ENCODE assay signal across 17 cellular contexts in genomic region chr16:23394141-23394540, GRCh38. TPM values are rescaled to one million over a fixed set of nuclear protein-coding genes. Genes with fewer than 3 reads are reported as not detected.
DNase-seq lines count a peak whose midpoint lies in the region; ATAC-seq and TF ChIP-seq lines count a peak whose summit lies in the region.
"Had no signal": no experiment of that assay in that cellular context is flagged by ENCODE, and none has a peak within 500 bp of the region (broad histone marks: within the 10 kb centered on the region; RNA-seq: fewer than 3 reads in every experiment).

No MANE protein-coding gene starts in this region.

- H3K4me3 ChIP-seq in suprapubic skin = no peak overlapping the region
- H3K4me3 ChIP-seq: K562 had no signal

- peaks cover 28% of the 10 kb centered on the region for H3K36me3 Mint-ChIP-seq in WTC11

- no peaks in the 10 kb centered on the region for H3K27me3 Mint-ChIP-seq in WTC11 (ENCODE audit: low read depth)
- H3K27me3 Mint-ChIP-seq: CD8-positive, alpha-beta memory T cell had no signal

- ATAC-seq in WTC11 = no peak
- ATAC-seq in HG03521 (IDR thresholded peaks at IDR 0.05; ENCODE audit: unreplicated experiment) = no peak
- ATAC-seq: K562, PC-3 had no signal

- TF ChIP-seq EP300 in suprapubic skin (IDR thresholded peaks at IDR 0.05) = no peak

- H3K4me3 Mint-ChIP-seq in WTC11 = no peak overlapping the region
- H3K4me3 Mint-ChIP-seq: CD8-positive, alpha-beta memory T cell had no signal

- TF ChIP-seq POLR2A in suprapubic skin (IDR thresholded peaks at IDR 0.05) = no peak

- peaks cover 81% of the 10 kb centered on the region for H3K36me3 ChIP-seq in suprapubic skin

- no peak for TF ChIP-seq CTCF in RWPE1 (conservative IDR thresholded peaks at IDR 0.05; ENCODE audit: low read depth)
- TF ChIP-seq CTCF in WTC11 (IDR thresholded peaks at IDR 0.05) = no peak
- no peak for TF ChIP-seq CTCF in suprapubic skin (IDR thresholded peaks at IDR 0.05)

- peak overlapping the region; percentile 70 for H3K27ac ChIP-seq in RWPE1
- H3K27ac ChIP-seq in suprapubic skin = peak overlapping the region; percentile 53

- H3K4me1 ChIP-seq in suprapubic skin = no peaks in the 10 kb centered on the region

- CTCF ChIA-PET in RWPE1 (lab: Yijun Ruan, JAX) (no interaction called here), WTC11 (lab: Charles Lee) (no interaction called here)

- peak overlapping the region; percentile 70 for H3K27ac Mint-ChIP-seq in WTC11

- DNase-seq in RWPE1 (ENCODE audit: low spot score) (no peak), WTC11 (ENCODE audit: low spot score) (no peak), lung microvascular endothelial cell (ENCODE audit: low read depth in 2 of 2) (peak; percentile 49 to 74), suprapubic skin (ENCODE audit: low spot score in 2 of 2) (no peak), NCI-H1417 treated with DMSO at 0.1 percent for 48 hours (lab: John Stamatoyannopoulos, UW) (no peak), glomerular visceral epithelial cell (ENCODE audit: extremely low spot score) (no peak)
- DNase-seq: ACHN; CD8-positive, alpha-beta memory T cell; DMS79; NCI-H187 treated with DMSO at 0.1 percent for 48 hours; NCI-H345; NCI-H524 treated with DMSO at 0.1 percent for 48 hours; PC-3; RPMI8226; SIG-M5 had no signal

- no peaks in the 10 kb centered on the region for H3K9me3 ChIP-seq in suprapubic skin

- 48% methylated on average over 1 of the region's 1 CpG for WGBS in suprapubic skin

- POLR2A ChIA-PET in RWPE1 (lab: Yijun Ruan, JAX; ENCODE audit: low non-redundant PET) = no interaction called here
- POLR2A ChIA-PET in WTC11 (lab: Charles Lee) = no interaction called here

- H3K27me3 ChIP-seq in suprapubic skin = no peaks in the 10 kb centered on the region

- no peaks in the 10 kb centered on the region for H3K9me3 Mint-ChIP-seq in WTC11
- H3K9me3 Mint-ChIP-seq: CD8-positive, alpha-beta memory T cell had no signal

- H3K4me1 Mint-ChIP-seq in WTC11 = peaks cover 9% of the 10 kb centered on the region
- H3K4me1 Mint-ChIP-seq: CD8-positive, alpha-beta memory T cell had no signal

TF ChIP-seq in WTC11, 78 proteins besides CTCF, POLR2A, EP300 and RAD21:
- TF ChIP-seq ATF6 (CRISPR knock-in tag; IDR thresholded peaks at IDR 0.05) = no peak
- TF ChIP-seq PREB (CRISPR knock-in tag; IDR thresholded peaks at IDR 0.05; ENCODE audit: borderline replicate concordance) = no peak
- TF ChIP-seq FOXP4 (CRISPR knock-in tag; IDR thresholded peaks at IDR 0.05) = no peak
- TF ChIP-seq OVOL2 (CRISPR knock-in tag; IDR thresholded peaks at IDR 0.05; ENCODE audit: borderline replicate concordance) = no peak
- TF ChIP-seq ZNF317 (CRISPR knock-in tag; IDR thresholded peaks at IDR 0.05; ENCODE audit: borderline replicate concordance, low read depth) = no peak
- no peak for TF ChIP-seq MLX (CRISPR knock-in tag; IDR thresholded peaks at IDR 0.05)
- no peak for TF ChIP-seq MYBL2 (CRISPR knock-in tag; IDR thresholded peaks at IDR 0.05)
- TF ChIP-seq FOXP1 (CRISPR knock-in tag; IDR thresholded peaks at IDR 0.05; ENCODE audit: borderline replicate concordance) = no peak
- TF ChIP-seq ETV6 (CRISPR knock-in tag; IDR thresholded peaks at IDR 0.05) = no peak
- TF ChIP-seq IRF1 (CRISPR knock-in tag; IDR thresholded peaks at IDR 0.05) = no peak
- no peak for TF ChIP-seq FOXK1 (CRISPR knock-in tag; IDR thresholded peaks at IDR 0.05)
- TF ChIP-seq NR2C2 (CRISPR knock-in tag; IDR thresholded peaks at IDR 0.05) = no peak
- TF ChIP-seq RELA (CRISPR knock-in tag; IDR thresholded peaks at IDR 0.05; ENCODE audit: borderline replicate concordance) = no peak
- no peak for TF ChIP-seq USF2 (CRISPR knock-in tag; IDR thresholded peaks at IDR 0.05)

RNA-seq across cellular contexts. Expression of gene COG7, which starts 58.8 kb away (rescaled TPM):
- total RNA-seq in WTC11 (2021) = 21.6 to 22.6 TPM (median 21.9 TPM) in 3 replicates
- total RNA-seq in lung microvascular endothelial cell = 8.7 and 10.9 TPM in 2 replicates
- total RNA-seq in suprapubic skin = 10 to 100 TPM; 16.3 to 73.7 (median 24.6) TPM

Comparison
In these comparisons a context has a peak if more than half of its experiments do, and no peak if none do; other contexts are left out.
1. DNase-seq: peak in lung microvascular endothelial cell (2 of 2); none in RWPE1 (single experiment), WTC11 (single experiment), suprapubic skin (0 of 2), NCI-H1417 treated with DMSO at 0.1 percent for 48 hours (single experiment) and glomerular visceral epithelial cell (single experiment).